15 cellular contexts compared by ENCODE assay signal in the genomic region with DNA sequence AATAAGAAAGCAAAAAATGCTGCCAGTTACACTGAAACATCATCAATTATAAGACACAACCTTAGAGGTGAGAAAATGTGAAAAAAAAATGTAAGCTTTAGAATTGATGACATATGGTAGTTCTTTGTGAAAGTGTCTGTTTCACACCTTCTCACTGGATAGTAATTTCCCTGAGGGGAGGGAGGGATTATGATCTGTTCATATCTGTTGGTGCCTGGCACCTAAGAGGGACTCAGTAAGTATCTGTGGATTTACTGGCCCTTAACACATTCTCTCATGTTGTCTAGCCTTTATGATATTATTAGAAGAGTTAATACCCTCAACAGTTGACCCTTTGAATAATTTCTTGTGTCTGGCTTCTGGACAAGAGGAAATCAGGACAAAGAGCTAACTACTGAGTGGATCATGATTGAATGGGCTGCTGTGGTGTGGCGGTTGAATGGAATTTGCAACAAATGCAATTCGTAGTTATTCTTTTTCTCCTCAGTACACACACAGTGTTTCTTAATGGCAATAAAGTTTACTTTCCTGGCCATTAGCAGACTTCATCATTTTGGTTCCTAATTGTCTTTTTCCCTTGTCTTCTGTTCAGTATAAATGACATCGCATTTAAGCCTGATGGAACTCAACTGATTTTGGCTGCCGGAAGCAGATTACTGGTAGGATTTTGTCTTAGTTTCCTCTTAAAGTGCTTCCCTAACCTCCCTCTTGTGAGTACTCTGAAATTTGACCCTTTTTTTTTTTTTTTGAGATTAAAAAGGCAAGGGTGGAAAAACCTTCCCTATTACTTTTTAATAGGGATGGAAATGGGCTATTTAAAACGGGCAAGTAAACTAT. TPM values are rescaled to one million over a fixed set of nuclear protein-coding genes. Genes with fewer than 3 reads are reported as not detected.
A peak's percentile ranks its signal among the peaks of the same experiment; 100 is the strongest.
DNase-seq lines count a peak whose midpoint lies in the region; ATAC-seq and TF ChIP-seq lines count a peak whose summit lies in the region.
"Had no signal": no experiment of that assay in that cellular context is flagged by ENCODE, and none has a peak within 500 bp of the region (broad histone marks: within the 10 kb centered on the region; RNA-seq: fewer than 3 reads in every experiment).

No MANE protein-coding gene starts in this region.

- no peaks in the 10 kb centered on the region for H3K9me3 ChIP-seq in stomach
- H3K9me3 ChIP-seq: lower lobe of right lung, prostate gland, upper lobe of right lung had no signal

- DNase-seq in left cardiac atrium (no peak), Right ventricle myocardium inferior (ENCODE audit: missing footprints) (no peak), foreskin melanocyte (peak; percentile 54), stomach (no peak)
- DNase-seq: activated CD4-positive, alpha-beta memory T cell treated with anti-CD3 and anti-CD28 coated beads, Interleukin-2, amount 10 ng/mL, durations not matched to agents 7 days and 5 days; hippocampal formation; lower lobe of right lung; stimulated activated CD4-positive, alpha-beta T cell treated with anti-CD3 and anti-CD28 coated beads, Interleukin-1b, Interleukin-23, amount 100 ng/mL, for 48 hours; T-helper 2 cell; upper lobe of right lung had no signal

- H3K27ac ChIP-seq in stomach = peak overlapping the region in 4 of 5 donors; percentile 9 to 79 (median 51)
- H3K27ac ChIP-seq: lower lobe of right lung, prostate gland, upper lobe of right lung had no signal

- no peaks in the 10 kb centered on the region for H3K27me3 ChIP-seq in stomach
- H3K27me3 ChIP-seq: upper lobe of right lung had no signal

- no peak for TF ChIP-seq POLR2A in stomach (IDR thresholded peaks at IDR 0.05)

- WGBS in stomach, 5 donors = 35 to 48% (median 45%) methylated on average over 5 of the region's 5 CpGs

- TF ChIP-seq CTCF in stomach (IDR thresholded peaks at IDR 0.05) = no peak

- intact Hi-C loops in left cardiac atrium (cut with DNase I) (no loop called here), Right ventricle myocardium inferior (cut with DNase I) (no loop called here), stomach (cut with DNase I; ENCODE audit: low total_unique reads) (no loop called here)

- H3K36me3 ChIP-seq in stomach = peaks cover 0 to 28% (median 26%) of the 10 kb centered on the region in 4 donors

- TF ChIP-seq EP300 in stomach (IDR thresholded peaks at IDR 0.05) = no peak

- peaks cover 18 to 71% (median 32%) of the 10 kb centered on the region in 4 donors for H3K4me1 ChIP-seq in stomach
- H3K4me1 ChIP-seq: prostate gland had no signal

- ATAC-seq in left cardiac atrium (peak; percentile 60 to 66), Right ventricle myocardium inferior (no peak), GM21723 (IDR thresholded peaks at IDR 0.05; ENCODE audit: unreplicated experiment) (no peak), esophagus mucosa (no peak)
- ATAC-seq: HCT116, lower lobe of right lung, upper lobe of right lung had no signal

- H3K4me3 ChIP-seq in stomach = no peak overlapping the region
- H3K4me3 ChIP-seq: lower lobe of right lung, prostate gland, upper lobe of right lung had no signal

RNA-seq across cellular contexts. Expression of gene IFT122, which starts 9.5 kb away (rescaled TPM):
- total RNA-seq in left cardiac atrium = 10 to 100 TPM; 20.2 to 43.4 TPM
- total RNA-seq in Right ventricle myocardium inferior = 19.7 TPM
- 100 to 1,000 TPM in 2 of 5 donors, 10 to 100 TPM in 2, 1 to 10 TPM in 1; 9.9 to 163 (median 61.5) TPM for total RNA-seq in stomach
- 10 to 100 TPM; 12.3 to 17.0 (median 13.9) TPM for polyA plus RNA-seq in stomach
- total RNA-seq in esophagus mucosa = 11.2 TPM

RNA-seq across cellular contexts. Expression of gene MBD4, which starts 9.7 kb away (rescaled TPM):
- total RNA-seq in left cardiac atrium = 10 to 100 TPM; 18.7 to 48.9 TPM
- total RNA-seq in Right ventricle myocardium inferior = 20.2 TPM
- 10 to 100 TPM in 4 of 5 donors, 1 to 10 TPM in 1; 5.8 to 74.1 (median 40.6) TPM for total RNA-seq in stomach
- polyA plus RNA-seq in stomach = 10 to 100 TPM; 13.8 to 23.4 (median 20.1) TPM
- 20.8 TPM for total RNA-seq in esophagus mucosa

RNA-seq across cellular contexts. Expression of gene EFCAB12, which starts 21.1 kb away (rescaled TPM):
- total RNA-seq in left cardiac atrium (under 1 TPM; 0.32 to 0.37 TPM), Right ventricle myocardium inferior (not detected), stomach (1 to 10 TPM in 1 of 5 donors, under 1 TPM in 2, not detected in 2; 0.72 to 4.0 (median 0.92) TPM), esophagus mucosa (0.04 TPM)
- polyA plus RNA-seq in stomach = 1 to 10 TPM in 2 of 3 donors, under 1 TPM in 1; 0.33 to 2.7 (median 2.6) TPM
- total RNA-seq: epithelial cell of proximal tubule had no signal

Comparison
In these comparisons a context has a peak if more than half of its experiments do, and no peak if none do; other contexts are left out.
1. ATAC-seq: peak in left cardiac atrium (2 of 2); none in Right ventricle myocardium inferior (single experiment), GM21723 (single experiment) and esophagus mucosa (single experiment).